In genomic region chr13:111537843-111538499, GRCh38 we compare ENCODE assay signal across 27 cellular contexts.
"Had no signal": no experiment of that assay in that cellular context is flagged by ENCODE, and none has a peak within 500 bp of the region (broad histone marks: within the 10 kb centered on the region; RNA-seq: fewer than 3 reads in every experiment).

No MANE protein-coding gene starts in this region.

- ATAC-seq: activated CD8-positive, alpha-beta T cell treated with anti-CD3 and anti-CD28 coated beads, Interleukin-2, amount 10 ng/mL, durations not matched to agents 7 days and 5 days; Panc1 had no signal

- H3K27ac ChIP-seq: ascending aorta, cardiac muscle cell, SJSA1 had no signal

- H3K4me1 Mint-ChIP-seq: activated CD4-positive, alpha-beta T cell treated with anti-CD3 and anti-CD28 coated beads, Interleukin-2, amount 10 ng/mL, durations not matched to agents 24 days and 14 days; activated naive CD8-positive, alpha-beta T cell treated with anti-CD3 and anti-CD28 coated beads, Interleukin-2, amount 10 ng/mL, durations not matched to agents 7 days and 5 days had no signal

- H3K27me3 ChIP-seq: ascending aorta had no signal

- H3K4me3 ChIP-seq: ascending aorta, cardiac muscle cell, SJSA1 had no signal

- H3K4me1 ChIP-seq: ascending aorta, SJSA1 had no signal

- H3K36me3 Mint-ChIP-seq: activated naive CD4-positive, alpha-beta T cell treated with anti-CD3 and anti-CD28 coated beads, Interleukin-2, amount 50 U/mL, for 24 hours; activated naive CD8-positive, alpha-beta T cell treated with anti-CD3 and anti-CD28 coated beads, Interleukin-2, amount 10 ng/mL, durations not matched to agents 7 days and 5 days had no signal

- H3K36me3 ChIP-seq: ascending aorta, cardiac muscle cell, SJSA1 had no signal

- H3K27ac Mint-ChIP-seq: activated CD4-positive, alpha-beta T cell treated with anti-CD3 and anti-CD28 coated beads, Interleukin-2, amount 10 ng/mL, durations not matched to agents 24 days and 14 days; activated CD8-positive, alpha-beta T cell treated with anti-CD3 and anti-CD28 coated beads, Interleukin-2, amount 10 ng/mL, durations not matched to agents 7 days and 5 days; activated naive CD4-positive, alpha-beta T cell treated with anti-CD3 and anti-CD28 coated beads, Interleukin-2, amount 50 U/mL, for 24 hours; activated naive CD8-positive, alpha-beta T cell treated with anti-CD3 and anti-CD28 coated beads, Interleukin-2, amount 10 ng/mL, durations not matched to agents 7 days and 5 days; activated T-cell treated with anti-CD3 and anti-CD28 coated beads, Interleukin-2, amount 50 U/mL, for 24 hours; activated T-helper 2 cell treated with anti-CD3 and anti-CD28 coated beads, Interferon-gamma antibody, Interleukin-2, Interleukin-4, amounts not matched to agents 10 μg/mL and 5 μg/mL and 100 μg/mL, durations not matched to agents 14 hours and 24 hours and 36 hours; T-helper 1 cell treated with Interleukin-12 subunit alpha and Interleukin-12 subunit beta and Interleukin-4 antibody, amounts not matched to agents 30 μg/mL and 1 μg/mL, for 36 hours; T-helper 2 cell treated with Interferon-gamma antibody and Interleukin-4, amounts not matched to agents 5 μg/mL and 100 μg/mL, for 36 hours had no signal

- DNase-seq: activated CD4-positive, alpha-beta T cell treated with anti-CD3 and anti-CD28 coated beads, Interleukin-2, amount 10 ng/mL, durations not matched to agents 24 days and 14 days; activated CD4-positive, alpha-beta T cell treated with anti-CD3 and anti-CD28 coated beads, Interleukin-2, amount 50 U/mL, for 4 hours; activated CD8-positive, alpha-beta T cell treated with anti-CD3 and anti-CD28 coated beads, Interleukin-2, amount 10 ng/mL, durations not matched to agents 7 days and 5 days; activated gamma-delta T cell; activated naive CD4-positive, alpha-beta T cell treated with Interleukin-2 at 50 U/mL for 16 hours; activated naive CD8-positive, alpha-beta T cell treated with anti-CD3 and anti-CD28 coated beads, Interleukin-2, amount 10 ng/mL, durations not matched to agents 7 days and 5 days; activated T-cell treated with anti-CD3 and anti-CD28 coated beads, Interleukin-2, amount 50 U/mL, for 24 hours; amygdala; NCI-H1417; NCI-H146; NCI-H187; NCI-H2081 treated with DMSO at 0.1 percent for 48 hours; NCI-H2171 treated with DMSO at 0.1 percent for 48 hours; NCI-H2227 treated with DMSO at 0.1 percent for 48 hours; NCI-H446; NCI-H510A treated with DMSO at 0.1 percent for 48 hours; NCI-H526 treated with DMSO at 0.1 percent for 48 hours; SHP77; SK-N-SH had no signal

- H3K9me3 ChIP-seq: ascending aorta, SJSA1, SK-N-SH had no signal

- H3K9me3 Mint-ChIP-seq: activated CD4-positive, alpha-beta T cell treated with anti-CD3 and anti-CD28 coated beads, Interleukin-2, amount 10 ng/mL, durations not matched to agents 24 days and 14 days; activated naive CD4-positive, alpha-beta T cell treated with anti-CD3 and anti-CD28 coated beads, Interleukin-2, amount 50 U/mL, for 24 hours; activated naive CD8-positive, alpha-beta T cell treated with anti-CD3 and anti-CD28 coated beads, Interleukin-2, amount 10 ng/mL, durations not matched to agents 7 days and 5 days; activated T-cell treated with anti-CD3 and anti-CD28 coated beads, Interleukin-2, amount 50 U/mL, for 24 hours; activated T-helper 2 cell treated with anti-CD3 and anti-CD28 coated beads, Interferon-gamma antibody, Interleukin-2, Interleukin-4, amounts not matched to agents 10 μg/mL and 5 μg/mL and 100 μg/mL, durations not matched to agents 14 hours and 24 hours and 36 hours; T-helper 1 cell treated with Interleukin-12 subunit alpha and Interleukin-12 subunit beta and Interleukin-4 antibody, amounts not matched to agents 30 μg/mL and 1 μg/mL, for 36 hours; T-helper 2 cell treated with Interferon-gamma antibody and Interleukin-4, amounts not matched to agents 5 μg/mL and 100 μg/mL, for 36 hours had no signal

- H3K4me3 Mint-ChIP-seq: activated CD4-positive, alpha-beta T cell treated with anti-CD3 and anti-CD28 coated beads, Interleukin-2, amount 10 ng/mL, durations not matched to agents 24 days and 14 days; activated CD8-positive, alpha-beta T cell treated with anti-CD3 and anti-CD28 coated beads, Interleukin-2, amount 10 ng/mL, durations not matched to agents 7 days and 5 days; activated naive CD4-positive, alpha-beta T cell treated with anti-CD3 and anti-CD28 coated beads, Interleukin-2, amount 50 U/mL, for 24 hours; activated naive CD8-positive, alpha-beta T cell treated with anti-CD3 and anti-CD28 coated beads, Interleukin-2, amount 10 ng/mL, durations not matched to agents 7 days and 5 days; activated T-cell treated with anti-CD3 and anti-CD28 coated beads, Interleukin-2, amount 50 U/mL, for 24 hours; T-helper 1 cell treated with Interleukin-12 subunit alpha and Interleukin-12 subunit beta and Interleukin-4 antibody, amounts not matched to agents 30 μg/mL and 1 μg/mL, for 36 hours; T-helper 2 cell treated with Interferon-gamma antibody and Interleukin-4, amounts not matched to agents 5 μg/mL and 100 μg/mL, for 36 hours had no signal
